ENCODE assay signal across 8 cellular contexts in the genomic region with DNA sequence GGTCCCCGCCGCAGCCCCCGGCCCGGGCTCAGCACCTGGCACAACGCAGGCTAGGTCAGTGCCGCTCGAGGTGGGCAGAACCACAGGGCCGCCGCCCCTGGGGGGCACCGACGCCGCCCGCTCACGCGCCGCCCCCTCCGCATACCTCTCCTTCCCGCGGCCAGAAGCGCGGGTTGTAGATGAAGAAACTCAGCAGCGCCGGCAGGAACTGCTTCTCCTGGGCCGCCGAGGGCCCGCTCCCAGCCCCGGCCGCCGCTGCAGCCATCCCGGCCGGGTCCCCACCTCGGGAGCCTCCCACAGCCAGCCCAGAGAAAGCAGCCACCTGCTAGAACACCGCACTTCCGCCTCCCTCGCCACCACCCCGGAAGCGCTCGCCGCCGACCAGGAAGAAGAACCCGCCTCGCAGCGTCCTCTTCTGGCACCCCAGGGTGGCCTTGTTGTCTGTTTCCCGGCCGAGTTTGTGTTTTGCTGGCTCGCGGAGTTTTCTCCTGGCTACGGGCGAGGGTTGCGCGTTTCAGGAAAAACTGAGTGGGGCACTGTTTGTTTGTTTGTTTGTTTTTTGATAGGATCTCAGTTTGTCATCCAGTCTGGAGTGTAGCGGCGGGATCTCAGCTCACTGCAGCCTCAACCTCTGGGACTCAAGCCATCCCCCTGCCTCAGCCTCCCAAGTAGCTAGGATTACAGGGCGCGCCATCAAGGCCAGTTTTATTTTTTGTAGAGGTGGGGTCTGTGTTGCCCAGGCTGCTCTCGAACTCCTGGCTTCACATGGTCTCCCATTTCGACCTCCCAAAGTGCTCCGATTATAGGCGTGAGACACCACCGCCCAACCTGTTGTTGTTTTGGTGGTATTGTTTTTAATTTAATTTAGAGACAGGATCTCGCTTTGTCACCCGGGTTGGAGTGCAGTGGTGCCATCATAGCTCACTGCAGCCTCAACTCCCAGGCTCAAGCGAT. TPM values are rescaled to one million over a fixed set of nuclear protein-coding genes. Genes with fewer than 3 reads are reported as not detected.
DNase-seq lines count a peak whose midpoint lies in the region; ATAC-seq and TF ChIP-seq lines count a peak whose summit lies in the region.

No MANE protein-coding gene starts in this region.

- H3K4me1 Mint-ChIP-seq in T-cell = peaks cover 14 to 27% (median 23%) of the 10 kb centered on the region in 3 donors

- peaks cover 0 to 4% of the 10 kb centered on the region in 2 donors for H3K27me3 Mint-ChIP-seq in T-cell

- intact Hi-C loops in aorta (cut with DNase I) = no loop called here

- H3K4me3 ChIP-seq in GM12875 (ENCODE audit: low read depth, low read length) (peak overlapping the region; percentile 98), right atrium auricular region (peak overlapping the region; percentile 99), aorta (ENCODE audit: low read length in 2 of 2) (peak overlapping the region; percentile 62 to 99)

- DNase-seq in NCI-H1105 (lab: John Stamatoyannopoulos, UW) (peak; percentile 85), T-cell (peak; percentile 68 to 89 (median 82)), amygdala (lab: John Stamatoyannopoulos, UW) (peak; percentile 6 to 83 (median 58)), right atrium auricular region (ENCODE audit: low spot score) (peak; percentile 72), putamen (ENCODE audit: low spot score) (peak; percentile 74), aorta (peak; percentile 84 to 93)

- H3K4me1 ChIP-seq in right atrium auricular region = no peaks in the 10 kb centered on the region
- no peaks in the 10 kb centered on the region for H3K4me1 ChIP-seq in aorta (ENCODE audit: control insufficient read depth in 1 of 2, insufficient read depth in 2 of 2, low read length in 2 of 2)

- H3K4me3 Mint-ChIP-seq in T-cell = peak overlapping the region; percentile 86 to 96 (median 87)

- peaks cover 0 to 3% (median 0%) of the 10 kb centered on the region in 3 donors for H3K9me3 Mint-ChIP-seq in T-cell

- POLR2A ChIA-PET in T-cell (lab: Charles Lee) = no interaction called here

- ATAC-seq in HG02623 (IDR thresholded peaks at IDR 0.05; ENCODE audit: unreplicated experiment) (peak; percentile 97), T-cell (replicated peaks in 1 of 4) (peak; percentile 94 to 97 (median 96)), aorta (ENCODE audit: low FRiP score) (peak; percentile 92)

- no peaks in the 10 kb centered on the region for H3K36me3 ChIP-seq in right atrium auricular region
- no peaks in the 10 kb centered on the region for H3K36me3 ChIP-seq in aorta (ENCODE audit: control insufficient read depth in 1 of 2, insufficient read depth in 2 of 2, low read length in 1 of 2)

- WGBS in aorta, 2 donors = 12 to 15% methylated on average over 50 to 63 of the region's 63 CpGs

- TF ChIP-seq CTCF in GM12875 (IDR thresholded peaks at IDR 0.05; ENCODE audit: borderline replicate concordance, insufficient read depth, low read depth, low read length) (peak; percentile 65), right atrium auricular region (IDR thresholded peaks at IDR 0.05) (peak in 1 of 2 donors; percentile 47)

- no peaks in the 10 kb centered on the region for H3K9me3 ChIP-seq in right atrium auricular region
- no peaks in the 10 kb centered on the region for H3K9me3 ChIP-seq in aorta (ENCODE audit: control insufficient read depth, low read length)

- CTCF ChIA-PET in T-cell (lab: Charles Lee) = interaction anchor here in 1 of 2 donors (0.6 to 0.7 kb wide), 2 partner anchors 27 to 277 kb away, joined by 3 to 4 read pairs; no protein-coding TSS in a partner anchor

- H3K27ac ChIP-seq in right atrium auricular region (peak overlapping the region; percentile 67), aorta (ENCODE audit: low read depth in 1 of 2, low read length in 2 of 2) (no peak overlapping the region)

- peak overlapping the region; percentile 95 to 96 for H3K27ac Mint-ChIP-seq in T-cell

- H3K36me3 Mint-ChIP-seq in T-cell = peaks cover 15% of the 10 kb centered on the region

- no peaks in the 10 kb centered on the region for H3K27me3 ChIP-seq in right atrium auricular region
- H3K27me3 ChIP-seq in aorta (ENCODE audit: control insufficient read depth in 1 of 2, insufficient read depth in 2 of 2, low read length in 1 of 2) = no peaks in the 10 kb centered on the region

RNA-seq across cellular contexts. Expression of a gene that starts 17.7 kb away (rescaled TPM):
- total RNA-seq in T-cell (not detected), right atrium auricular region (not detected), aorta (not detected)
- not detected for polyA plus RNA-seq in aorta

Comparison
In these comparisons a context has a peak if more than half of its experiments do, and no peak if none do; other contexts are left out.
1. H3K27ac ChIP-seq: peak in right atrium auricular region (2 of 2); none in aorta (0 of 2).
2. Peak in every context shown above with its lines, with median percentiles within 50 percentile points of each other: H3K4me3 ChIP-seq, ATAC-seq and DNase-seq.